24 cellular contexts compared by ENCODE assay signal in the genomic region with DNA sequence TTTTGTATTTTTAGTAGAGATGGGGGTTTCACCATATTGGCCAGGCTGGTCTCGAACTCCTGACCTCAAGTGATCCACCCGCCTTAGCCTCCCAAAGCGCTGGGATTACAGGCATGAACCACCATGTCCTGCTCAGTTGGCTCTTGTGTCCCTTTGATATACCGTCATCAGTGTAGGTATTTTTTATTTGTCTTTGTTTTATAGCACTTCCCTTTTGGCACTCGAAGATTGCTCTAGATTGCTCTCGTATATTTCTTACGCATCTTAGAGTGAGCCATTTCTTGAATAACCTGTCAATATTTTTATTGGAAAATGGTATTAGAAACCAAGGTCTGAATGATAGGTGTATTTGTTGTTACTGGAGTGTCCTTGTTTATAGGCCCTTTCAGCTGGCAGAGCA.
"Had no signal": no experiment of that assay in that cellular context is flagged by ENCODE, and none has a peak within 500 bp of the region (broad histone marks: within the 10 kb centered on the region; RNA-seq: fewer than 3 reads in every experiment).

No MANE protein-coding gene starts in this region.

- H3K4me1 ChIP-seq: prostate gland, vagina had no signal

- H3K9me3 ChIP-seq: esophagus squamous epithelium, prostate gland, right atrium auricular region, sigmoid colon, stomach, thyroid gland, vagina had no signal

- H3K27ac ChIP-seq: coronary artery, esophagus squamous epithelium, prostate gland, right atrium auricular region, stomach, thyroid gland, vagina had no signal

- H3K4me3 Mint-ChIP-seq: naive thymus-derived CD8-positive, alpha-beta T cell; nephron progenitor cell had no signal

- FAIRE-seq: endometrium, frontal cortex, keratinocyte had no signal

- H3K27me3 ChIP-seq: esophagus squamous epithelium, right atrium auricular region, sigmoid colon, stomach, thyroid gland, vagina had no signal

- H3K9me3 Mint-ChIP-seq: naive thymus-derived CD8-positive, alpha-beta T cell; nephron progenitor cell; stimulated activated effector memory CD8-positive, alpha-beta T cell treated with anti-CD3 and anti-CD28 coated beads, Interleukin-12 subunit alpha, Interleukin-12 subunit beta, amount 100 ng/mL, for 72 hours had no signal

- H3K36me3 ChIP-seq: prostate gland, right atrium auricular region, sigmoid colon, stomach, thyroid gland, vagina had no signal

- H3K27ac Mint-ChIP-seq: naive thymus-derived CD8-positive, alpha-beta T cell; nephron progenitor cell; stimulated activated effector memory CD8-positive, alpha-beta T cell treated with anti-CD3 and anti-CD28 coated beads, Interleukin-12 subunit alpha, Interleukin-12 subunit beta, amount 100 ng/mL, for 72 hours had no signal

- H3K4me3 ChIP-seq: coronary artery, esophagus squamous epithelium, prostate gland, right atrium auricular region, sigmoid colon, stomach, thyroid gland, vagina had no signal

- H3K4me1 Mint-ChIP-seq: nephron progenitor cell had no signal

- DNase-seq: dermis blood vessel endothelial cell; effector memory CD4-positive, alpha-beta T cell; erythroblast; esophagus squamous epithelium; head of caudate nucleus; midbrain; naive thymus-derived CD8-positive, alpha-beta T cell; nephron progenitor cell; nucleus accumbens; sigmoid colon; stimulated activated CD4-positive, alpha-beta T cell treated with anti-CD3 and anti-CD28 coated beads, Interleukin-2, amount 100 ng/mL, for 24 hours; stimulated activated CD4-positive, alpha-beta T cell treated with anti-CD3 and anti-CD28 coated beads, Interleukin-4, amount 100 ng/mL, for 24 hours; stimulated activated naive CD4-positive, alpha-beta T cell treated with Interleukin-2 at 50 U/mL for 16 hours; stomach; thyroid gland; trophoblast cell had no signal

- H3K27me3 Mint-ChIP-seq: naive thymus-derived CD8-positive, alpha-beta T cell had no signal

- ATAC-seq: naive thymus-derived CD8-positive, alpha-beta T cell; stimulated activated effector memory CD8-positive, alpha-beta T cell treated with anti-CD3 and anti-CD28 coated beads, Interleukin-12 subunit alpha, Interleukin-12 subunit beta, amount 100 ng/mL, for 72 hours had no signal
